Comparison of ENCODE assay signal across 19 cellular contexts in the genomic region with DNA sequence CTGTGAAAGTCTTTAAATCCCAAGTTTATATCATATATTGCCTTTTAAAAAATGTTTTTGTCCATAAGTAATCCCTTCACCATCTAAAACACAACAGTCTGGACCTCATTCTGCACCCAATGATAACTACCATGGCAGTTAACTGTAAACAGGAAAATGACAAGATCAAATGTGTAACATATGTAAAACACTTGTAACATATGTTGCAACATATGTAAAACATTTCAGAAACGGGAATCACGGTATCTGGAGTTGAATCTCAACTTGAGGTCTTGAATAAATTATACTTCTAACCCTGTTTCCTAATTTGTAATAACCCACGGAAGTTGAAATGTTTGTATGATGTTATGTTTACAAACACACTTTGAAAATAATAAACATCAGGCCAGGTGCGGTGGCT. TPM values are rescaled to one million over a fixed set of nuclear protein-coding genes. Genes with fewer than 3 reads are reported as not detected.
A peak's percentile ranks its signal among the peaks of the same experiment; 100 is the strongest.
DNase-seq lines count a peak whose midpoint lies in the region; ATAC-seq, FAIRE-seq and TF ChIP-seq lines count a peak whose summit lies in the region.
"Had no signal": no experiment of that assay in that cellular context is flagged by ENCODE, and none has a peak within 500 bp of the region (broad histone marks: within the 10 kb centered on the region; RNA-seq: fewer than 3 reads in every experiment).

No MANE protein-coding gene starts in this region.

- H3K27me3 Mint-ChIP-seq in activated CD8-positive, alpha-beta memory T cell treated with anti-CD3 and anti-CD28 coated beads, Interleukin-2, amount 10 ng/mL, durations not matched to agents 7 days and 5 days, result no peaks in the 10 kb centered on the region
- no peaks in the 10 kb centered on the region for H3K27me3 Mint-ChIP-seq in T-helper 17 cell
- no peaks in the 10 kb centered on the region for H3K27me3 Mint-ChIP-seq in naive thymus-derived CD4-positive, alpha-beta T cell

- POLR2A ChIA-PET in K562 (lab: Yijun Ruan, JAX), result interaction anchor here (0.6 to 1.3 kb wide), 2 partner anchors 8 to 212 kb away, joined by 3 to 4 read pairs; no protein-coding TSS in a partner anchor
- POLR2A ChIA-PET in naive thymus-derived CD4-positive, alpha-beta T cell (lab: Charles Lee), result no interaction called here

- peaks cover 91% of the 10 kb centered on the region for H3K36me3 ChIP-seq in K562 (ENCODE audit: control insufficient read depth, insufficient read depth, low read length)
- peaks cover 4 to 23% (median 5%) of the 10 kb centered on the region in 3 experiments for H3K36me3 ChIP-seq in naive thymus-derived CD4-positive, alpha-beta T cell (ENCODE audit: control insufficient read depth in 2 of 3, insufficient read depth in 3 of 3, low read length in 3 of 3)
- peaks cover 0 to 61% (median 0%) of the 10 kb centered on the region in 3 donors for H3K36me3 ChIP-seq in esophagus squamous epithelium

- peaks cover 57% of the 10 kb centered on the region for H3K36me3 Mint-ChIP-seq in activated CD8-positive, alpha-beta memory T cell treated with anti-CD3 and anti-CD28 coated beads, Interleukin-2, amount 10 ng/mL, durations not matched to agents 7 days and 5 days
- peaks cover 20% of the 10 kb centered on the region for H3K36me3 Mint-ChIP-seq in T-helper 17 cell (ENCODE audit: low read depth)
- H3K36me3 Mint-ChIP-seq in naive thymus-derived CD4-positive, alpha-beta T cell, result peaks cover 13 to 44% (median 42%) of the 10 kb centered on the region in 5 donors

- CTCF ChIA-PET in activated CD8-positive, alpha-beta memory T cell treated with anti-CD3 and anti-CD28 coated beads, Interleukin-2, amount 10 ng/mL, durations not matched to agents 7 days and 5 days (lab: Charles Lee), result no interaction called here
- CTCF ChIA-PET in K562 (lab: Yijun Ruan, JAX; ENCODE audit: low intra/inter-chr PET ratio), result no interaction called here
- CTCF ChIA-PET in naive thymus-derived CD4-positive, alpha-beta T cell (lab: Charles Lee), result no interaction called here

- H3K79me2 ChIP-seq in K562 (ENCODE audit: control insufficient read depth, insufficient read depth, low read length), result peaks cover 98% of the 10 kb centered on the region

- BruUV-seq in K562 (replicated peaks; lab: Mats Ljungman, UMichigan), result no TSS peak

- peaks cover 5% of the 10 kb centered on the region for H3K9me1 ChIP-seq in K562 (ENCODE audit: control insufficient read depth, insufficient read depth, low read length)

- H3K27ac Mint-ChIP-seq in activated CD8-positive, alpha-beta memory T cell treated with anti-CD3 and anti-CD28 coated beads, Interleukin-2, amount 10 ng/mL, durations not matched to agents 7 days and 5 days, result peak overlapping the region; percentile 44
- H3K27ac Mint-ChIP-seq in T-helper 17 cell, result peak overlapping the region; percentile 62
- H3K27ac Mint-ChIP-seq in naive thymus-derived CD4-positive, alpha-beta T cell, result no peak overlapping the region
- H3K27ac Mint-ChIP-seq: HFFc6 had no signal

- peaks cover 50% of the 10 kb centered on the region for H3K4me1 Mint-ChIP-seq in activated CD8-positive, alpha-beta memory T cell treated with anti-CD3 and anti-CD28 coated beads, Interleukin-2, amount 10 ng/mL, durations not matched to agents 7 days and 5 days
- peaks cover 49% of the 10 kb centered on the region for H3K4me1 Mint-ChIP-seq in T-helper 17 cell
- peaks cover 38 to 78% (median 70%) of the 10 kb centered on the region in 7 donors for H3K4me1 Mint-ChIP-seq in naive thymus-derived CD4-positive, alpha-beta T cell

- H3K4me2 ChIP-seq in K562 (ENCODE audit: insufficient read depth, low read length), result no peak overlapping the region

- H3K4me1 ChIP-seq in K562 (replicated peaks in 1 of 2; ENCODE audit: control insufficient read depth in 2 of 2, insufficient read depth in 2 of 2, low read length in 2 of 2), result peaks cover 0 to 17% of the 10 kb centered on the region in 2 experiments; a peak in 3 of 5 replicates
- peaks cover 5 to 20% of the 10 kb centered on the region in 2 donors for H3K4me1 ChIP-seq in naive thymus-derived CD4-positive, alpha-beta T cell (ENCODE audit: control insufficient read depth in 2 of 2, insufficient read depth in 2 of 2, low read length in 2 of 2)
- H3K4me1 ChIP-seq in esophagus squamous epithelium, result peaks cover 4 to 35% (median 10%) of the 10 kb centered on the region in 3 donors

- no peak for TF ChIP-seq EP300 in K562 (IDR thresholded peaks at IDR 0.05; ENCODE audit: low read length)

- H3K9me3 Mint-ChIP-seq in activated CD8-positive, alpha-beta memory T cell treated with anti-CD3 and anti-CD28 coated beads, Interleukin-2, amount 10 ng/mL, durations not matched to agents 7 days and 5 days (ENCODE audit: low read depth), result no peaks in the 10 kb centered on the region
- H3K9me3 Mint-ChIP-seq in naive thymus-derived CD4-positive, alpha-beta T cell, result peaks cover 0 to 1% (median 0%) of the 10 kb centered on the region in 11 donors
- H3K9me3 Mint-ChIP-seq: CD8-positive, alpha-beta T cell; HFFc6 had no signal

- no peak for ATAC-seq in activated CD8-positive, alpha-beta memory T cell treated with anti-CD3 and anti-CD28 coated beads, Interleukin-2, amount 10 ng/mL, durations not matched to agents 7 days and 5 days
- no peak for ATAC-seq in T-helper 17 cell
- ATAC-seq in K562, result no peak
- ATAC-seq in naive thymus-derived CD4-positive, alpha-beta T cell, result peak; percentile 37
- ATAC-seq: CD8-positive, alpha-beta T cell had no signal

- no peak for TF ChIP-seq POLR2A in K562 (conservative IDR thresholded peaks at IDR 0.05)
- TF ChIP-seq POLR2A in esophagus squamous epithelium (IDR thresholded peaks at IDR 0.05), result no peak

- H2AFZ ChIP-seq in K562 (ENCODE audit: low read depth, low read length), result no peak overlapping the region

- FAIRE-seq in K562 (lab: Jason Lieb, UNC), result no peak
- FAIRE-seq: GM12891, GM18507, H54 had no signal

- no peak overlapping the region for H3K4me3 ChIP-seq in K562
- no peak overlapping the region for H3K4me3 ChIP-seq in naive thymus-derived CD4-positive, alpha-beta T cell (ENCODE audit: low read length)
- no peak overlapping the region for H3K4me3 ChIP-seq in esophagus squamous epithelium
- H3K4me3 ChIP-seq: HAP-1 had no signal

- no peak for DNase-seq in activated CD8-positive, alpha-beta memory T cell treated with anti-CD3 and anti-CD28 coated beads, Interleukin-2, amount 10 ng/mL, durations not matched to agents 7 days and 5 days
- no peak for DNase-seq in activated CD8-positive, alpha-beta memory T cell treated with anti-CD3 and anti-CD28 coated beads, Interleukin-2, amount 50 U/mL, for 48 hours
- DNase-seq in T-helper 17 cell (no peak), K562 (ENCODE audit: extremely low read depth in 1 of 4, low spot score in 3 of 4) (no peak), esophagus squamous epithelium (lab: John Stamatoyannopoulos, UW) (no peak), NCI-H1694 treated with DMSO at 0.1 percent for 48 hours (lab: John Stamatoyannopoulos, UW) (no peak)
- no peak for DNase-seq in naive thymus-derived CD4-positive, alpha-beta T cell
- DNase-seq: C1 segment of cervical spinal cord; Caco-2; CD8-positive, alpha-beta T cell; DMS53; DMS79 treated with DMSO at 0.1 percent for 48 hours; GF-D8; GOT3; HFFc6 had no signal

- TF ChIP-seq CTCF in K562 (IDR thresholded peaks at IDR 0.05 in 2 of 3, conservative IDR thresholded peaks at IDR 0.05 in 1 of 3; ENCODE audit: insufficient read depth in 2 of 3, low read depth in 1 of 3, low read length in 3 of 3) (no peak), esophagus squamous epithelium (IDR thresholded peaks at IDR 0.05) (no peak)

- no peaks in the 10 kb centered on the region for H3K9me3 ChIP-seq in T-helper 17 cell (ENCODE audit: control insufficient read depth, low read length, poor library complexity, severe bottlenecking)
- H3K9me3 ChIP-seq in K562 (replicated peaks; ENCODE audit: control insufficient read depth, insufficient read depth, low read depth, low read length), result no peaks in the 10 kb centered on the region
- H3K9me3 ChIP-seq in naive thymus-derived CD4-positive, alpha-beta T cell (ENCODE audit: control insufficient read depth in 2 of 3, low read length in 3 of 3), result no peaks in the 10 kb centered on the region
- no peaks in the 10 kb centered on the region for H3K9me3 ChIP-seq in esophagus squamous epithelium
- H3K9me3 ChIP-seq: Caco-2, HAP-1 had no signal

- H3K27me3 ChIP-seq in K562 (ENCODE audit: control insufficient read depth in 2 of 2, insufficient read depth in 2 of 2, low read length in 2 of 2) (no peaks in the 10 kb centered on the region), esophagus squamous epithelium (no peaks in the 10 kb centered on the region)
- no peaks in the 10 kb centered on the region for H3K27me3 ChIP-seq in naive thymus-derived CD4-positive, alpha-beta T cell (ENCODE audit: control insufficient read depth in 2 of 2, insufficient read depth in 2 of 2, low read length in 2 of 2)

- H3K9ac ChIP-seq in K562 (ENCODE audit: insufficient read depth in 1 of 2, low read depth in 2 of 2, low read length in 2 of 2), result no peak overlapping the region

- in situ Hi-C loops in K562 (cut with MboI), result no loop called here

- intact Hi-C loops in K562 (cut with micrococcal nuclease), result no loop called here
- intact Hi-C loops in naive thymus-derived CD4-positive, alpha-beta T cell (cut with micrococcal nuclease), result no loop called here
- intact Hi-C loops in esophagus squamous epithelium (cut with DNase I), result no loop called here

- 92% methylated on average over 4 of the region's 4 CpGs for WGBS in K562 (ENCODE audit: insufficient coverage, low coverage, missing lambda C conversion rate)
- WGBS in esophagus squamous epithelium, 2 donors, result 64 to 69% methylated on average over 4 of the region's 4 CpGs

- H3K27ac ChIP-seq in K562 (ENCODE audit: extremely low read depth, low read depth, low read length) (no peak overlapping the region), esophagus squamous epithelium (no peak overlapping the region)
- no peak overlapping the region for H3K27ac ChIP-seq in naive thymus-derived CD4-positive, alpha-beta T cell (ENCODE audit: low read depth, low read length)

- H3K4me3 Mint-ChIP-seq in activated CD8-positive, alpha-beta memory T cell treated with anti-CD3 and anti-CD28 coated beads, Interleukin-2, amount 10 ng/mL, durations not matched to agents 7 days and 5 days, result no peak overlapping the region
- H3K4me3 Mint-ChIP-seq in T-helper 17 cell, result no peak overlapping the region
- no peak overlapping the region for H3K4me3 Mint-ChIP-seq in naive thymus-derived CD4-positive, alpha-beta T cell
- H3K4me3 Mint-ChIP-seq: CD8-positive, alpha-beta T cell; HFFc6 had no signal

- TF ChIP-seq RAD21 in K562 (CRISPR knock-in tag; conservative IDR thresholded peaks at IDR 0.05 in 1 of 2, IDR thresholded peaks at IDR 0.05 in 1 of 2), result no peak

- H4K20me1 ChIP-seq in K562 (replicated peaks; ENCODE audit: control insufficient read depth, insufficient read depth, low read length), result peaks cover 30% of the 10 kb centered on the region

RNA-seq across cellular contexts. Expression of a gene that starts 6.2 kb away (rescaled TPM):
- total RNA-seq in activated CD8-positive, alpha-beta memory T cell treated with anti-CD3 and anti-CD28 coated beads, Interleukin-2, amount 10 ng/mL, durations not matched to agents 7 days and 5 days, result 100 to 1,000 TPM in 1 of 2 experiments, 10 to 100 TPM in 1; 70.0 to 103 TPM
- 10 to 100 TPM; 59.8 to 60.7 TPM for total RNA-seq in T-helper 17 cell
- 146 and 424 TPM in 2 replicates for total RNA-seq in K562 (2011; cell fraction: chromatin; rRNA removed; ENCODE audit: low replicate concordance)
- 45.0 and 62.9 TPM in 2 replicates for total RNA-seq in K562 (2011; cell fraction: nucleolus; rRNA removed)
- total RNA-seq in K562 (2011; cell fraction: nucleoplasm; rRNA removed), result 116 and 165 TPM in 2 replicates
- total RNA-seq in K562 (2014; rRNA removed), result 83.2 and 88.6 TPM in 2 replicates
- 182 and 214 TPM in 2 replicates for total RNA-seq in K562 (2014; rRNA removed; fragmentation: Illumina TruSeq; extraction: Trizol)
- 162 and 178 TPM in 2 replicates for total RNA-seq in K562 (2015; rRNA removed; fragmentation: Illumina TruSeq; extraction: Trizol)
- 214 and 225 TPM in 2 replicates for total RNA-seq in K562 (2021)
- 155 and 198 TPM in 2 replicates for polyA plus RNA-seq in K562 (2011; rRNA removed)
- 25.3 and 74.7 TPM in 2 replicates for polyA plus RNA-seq in K562 (2011; cell fraction: cytosol; rRNA removed)
- 88.2 and 105 TPM in 2 replicates for polyA plus RNA-seq in K562 (2011; cell fraction: nucleus; rRNA removed)
- 82.8 and 105 TPM in 2 replicates for polyA plus RNA-seq in K562 (2012)
- polyA plus RNA-seq in K562 (2014; fragmentation: Illumina TruSeq; extraction: Trizol), result 127 and 138 TPM in 2 replicates
- polyA plus RNA-seq in K562 (2014; fragmentation: Nextera tagmentation; extraction: Ambion mirVana), result 10 to 100 TPM; 41.5 to 54.8 TPM
- polyA plus RNA-seq in K562 (2014; rRNA removed), result 96.3 and 104 TPM in 2 replicates
- polyA minus RNA-seq in K562 (2011; rRNA and poly(A)+ RNA removed), result 447 and 467 TPM in 2 replicates
- polyA minus RNA-seq in K562 (2011; cell fraction: cytosol; rRNA and poly(A)+ RNA removed), result 250 and 275 TPM in 2 replicates
- 101 and 139 TPM in 2 replicates for polyA minus RNA-seq in K562 (2011; cell fraction: nucleus; rRNA and poly(A)+ RNA removed)
- total RNA-seq in naive thymus-derived CD4-positive, alpha-beta T cell, result 10 to 100 TPM; 54.3 to 92.7 (median 71.2) TPM
- 10 to 100 TPM; 42.3 to 45.1 TPM for polyA plus RNA-seq in naive thymus-derived CD4-positive, alpha-beta T cell
- total RNA-seq in esophagus squamous epithelium, result 10 to 100 TPM; 35.7 to 65.0 (median 53.2) TPM

Comparison
In these comparisons a context has a peak if more than half of its experiments do, and no peak if none do; other contexts are left out.
1. H3K27ac Mint-ChIP-seq: peak in activated CD8-positive, alpha-beta memory T cell treated with anti-CD3 and anti-CD28 coated beads, Interleukin-2, amount 10 ng/mL, durations not matched to agents 7 days and 5 days (single experiment) and T-helper 17 cell (single experiment); none in naive thymus-derived CD4-positive, alpha-beta T cell (0 of 9).